ENCODE assay signal across 1 cellular context in genomic region chr18:24427484-24427883, GRCh38.
TF ChIP-seq lines count a peak whose summit lies in the region.

No MANE protein-coding gene starts in this region.

TF ChIP-seq in SK-N-SH, 30 proteins besides CTCF, POLR2A, EP300 and RAD21 (continued from another document):
- TF ChIP-seq TAF1 (IDR thresholded peaks at IDR 0.05; ENCODE audit: borderline replicate concordance, low read depth, low read length) (no peak), NFIC (IDR thresholded peaks at IDR 0.05; ENCODE audit: borderline replicate concordance) (no peak), REST (IDR thresholded peaks at IDR 0.05; ENCODE audit: low read depth, low read length) (no peak), JUND (IDR thresholded peaks at IDR 0.05) (no peak), TCF12 (IDR thresholded peaks at IDR 0.05) (no peak), GATA2 (CRISPR knock-in tag; IDR thresholded peaks at IDR 0.05) (no peak), RXRA (IDR thresholded peaks at IDR 0.05; ENCODE audit: borderline replicate concordance, low read depth) (no peak), GABPA (IDR thresholded peaks at IDR 0.05; ENCODE audit: low read depth) (no peak), FOXJ3 (CRISPR knock-in tag; IDR thresholded peaks at IDR 0.05) (no peak), NRF1 (IDR thresholded peaks at IDR 0.05; ENCODE audit: low read depth, low read length) (no peak), MXI1 (IDR thresholded peaks at IDR 0.05; ENCODE audit: low read depth, low read length) (no peak), PBX3 (IDR thresholded peaks at IDR 0.05) (no peak), USF2 (IDR thresholded peaks at IDR 0.05; ENCODE audit: borderline replicate concordance, low read depth, low read length) (no peak), MAX (IDR thresholded peaks at IDR 0.05; ENCODE audit: low read depth) (no peak)
